Comparison of ENCODE assay signal across 15 cellular contexts in the genomic region with DNA sequence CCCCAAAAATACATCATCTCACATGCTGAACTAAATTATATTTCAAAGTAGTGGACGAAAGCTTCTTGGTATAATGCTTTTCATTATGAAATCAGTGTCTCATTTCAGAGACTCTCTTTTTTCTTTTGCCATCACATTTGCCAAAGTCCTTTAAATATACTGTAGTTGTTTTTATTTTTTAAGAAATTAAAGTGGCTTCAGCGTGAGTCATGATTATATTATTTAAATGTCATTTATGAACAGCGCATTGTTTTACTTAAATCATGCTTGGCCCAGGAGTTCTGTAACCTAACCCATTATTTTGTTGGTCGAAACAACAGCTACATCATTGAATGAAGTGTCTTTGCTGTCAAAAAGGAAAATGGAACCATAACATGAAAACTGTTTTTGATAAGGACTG.
DNase-seq lines count a peak whose midpoint lies in the region; ATAC-seq and TF ChIP-seq lines count a peak whose summit lies in the region.
"Had no signal": no experiment of that assay in that cellular context is flagged by ENCODE, and none has a peak within 500 bp of the region (broad histone marks: within the 10 kb centered on the region; RNA-seq: fewer than 3 reads in every experiment).

No MANE protein-coding gene starts in this region.

- no peaks in the 10 kb centered on the region for H3K9me3 Mint-ChIP-seq in activated CD4-positive, alpha-beta T cell treated with anti-CD3 and anti-CD28 coated beads for 36 hours (ENCODE audit: low read depth)
- no peaks in the 10 kb centered on the region for H3K9me3 Mint-ChIP-seq in nephron progenitor cell

- H2BK15ac ChIP-seq in mesenchymal stem cell (ENCODE audit: low read depth, poor library complexity, severe bottlenecking) = no peak overlapping the region

- H3K27me3 ChIP-seq in GM23248 (replicated peaks; ENCODE audit: insufficient read depth) (no peaks in the 10 kb centered on the region), mesenchymal stem cell (ENCODE audit: control insufficient read depth in 1 of 2, insufficient read depth in 1 of 2, low read length in 2 of 2) (no peaks in the 10 kb centered on the region)
- H3K27me3 ChIP-seq: BLaER1 treated with 17β-estradiol and CSF1 and Interleukin-3, amounts not matched to agents 10 nM and 100 nM had no signal

- H3K14ac ChIP-seq in mesenchymal stem cell (ENCODE audit: low read length in 2 of 2) = no peak overlapping the region

- H3K9me3 ChIP-seq in GM23248 (ENCODE audit: low read depth) = no peaks in the 10 kb centered on the region
- H3K9me3 ChIP-seq in mesenchymal stem cell (ENCODE audit: control insufficient read depth, low read length) = no peaks in the 10 kb centered on the region
- H3K9me3 ChIP-seq: BLaER1 treated with 17β-estradiol and CSF1 and Interleukin-3, amounts not matched to agents 10 nM and 100 nM; Caco-2 had no signal

- H3K4me2 ChIP-seq in GM23248 (ENCODE audit: unreplicated experiment) (peak overlapping the region; percentile 37), mesenchymal stem cell (ENCODE audit: low read length, poor library complexity, severe bottlenecking) (no peak overlapping the region)
- H3K4me2 ChIP-seq: BLaER1 treated with 17β-estradiol and CSF1 and Interleukin-3, amounts not matched to agents 10 nM and 100 nM had no signal

- no peak for ATAC-seq in activated CD4-positive, alpha-beta T cell treated with anti-CD3 and anti-CD28 coated beads for 36 hours
- ATAC-seq: HCT116, HepG2 had no signal

- CTCF ChIA-PET in activated CD4-positive, alpha-beta T cell treated with anti-CD3 and anti-CD28 coated beads for 36 hours (lab: Charles Lee) = interaction anchor here (0.7 to 1.1 kb wide), 3 partner anchors 19 to 125 kb away, joined by 3 read pairs; no protein-coding TSS in a partner anchor

- no peaks in the 10 kb centered on the region for H3K27me3 Mint-ChIP-seq in activated CD4-positive, alpha-beta T cell treated with anti-CD3 and anti-CD28 coated beads for 36 hours
- H3K27me3 Mint-ChIP-seq in nephron progenitor cell (ENCODE audit: low read depth, poor library complexity) = no peaks in the 10 kb centered on the region

- H3K4me3 Mint-ChIP-seq in activated CD4-positive, alpha-beta T cell treated with anti-CD3 and anti-CD28 coated beads for 36 hours = no peak overlapping the region
- no peak overlapping the region for H3K4me3 Mint-ChIP-seq in nephron progenitor cell
- H3K4me3 Mint-ChIP-seq: B cell; CD8-positive, alpha-beta memory T cell had no signal

- H3K9ac ChIP-seq in GM23248 (0 out of 2 replicates have a peak overlapping the region, but pooled peaks have one; percentile 4), mesenchymal stem cell (ENCODE audit: low read length) (peak overlapping the region; percentile 81)
- H3K9ac ChIP-seq: BLaER1 treated with 17β-estradiol and CSF1 and Interleukin-3, amounts not matched to agents 10 nM and 100 nM had no signal

- WGBS in GM23248 (ENCODE audit: low coverage in 1 of 2, low lambda C conversion rate in 2 of 2, missing lambda C conversion rate in 2 of 2), 2 experiments = 17 to 27% methylated on average over 4 of the region's 4 CpGs
- 85% methylated on average over 3 of the region's 4 CpGs for WGBS in mesenchymal stem cell

- H3K23ac ChIP-seq in mesenchymal stem cell (ENCODE audit: low read length in 2 of 2) = no peak overlapping the region

- H2BK5ac ChIP-seq in mesenchymal stem cell (ENCODE audit: low read depth, low read length, poor library complexity, severe bottlenecking) = no peak overlapping the region

- no peak overlapping the region for H2BK120ac ChIP-seq in mesenchymal stem cell (ENCODE audit: low read depth, low read length)

- H3K27ac ChIP-seq in GM23248 = peak overlapping the region; percentile 72
- H3K27ac ChIP-seq in mesenchymal stem cell (ENCODE audit: low read length, poor library complexity, severe bottlenecking) = no peak overlapping the region
- H3K27ac ChIP-seq: BLaER1 treated with 17β-estradiol and CSF1 and Interleukin-3, amounts not matched to agents 10 nM and 100 nM had no signal

- no peaks in the 10 kb centered on the region for H3K79me2 ChIP-seq in GM23248 (ENCODE audit: insufficient read depth)

- in situ Hi-C loops in GM23248 (cut with MboI) = no loop called here

- DNase-seq in GM23248 (peak; percentile 52), M059J (ENCODE audit: low read depth) (peak; percentile 21), fibroblast of mammary gland (ENCODE audit: low read depth) (peak; percentile 16), mesenchymal stem cell (no peak), occipital lobe (lab: John Stamatoyannopoulos, UW) (no peak), nephron progenitor cell (no peak)
- no peak for DNase-seq in activated CD4-positive, alpha-beta T cell treated with anti-CD3 and anti-CD28 coated beads for 36 hours
- DNase-seq: Caco-2; CD8-positive, alpha-beta memory T cell; GOT3; H7 had no signal

- H3K27ac Mint-ChIP-seq in activated CD4-positive, alpha-beta T cell treated with anti-CD3 and anti-CD28 coated beads for 36 hours = no peak overlapping the region
- no peak overlapping the region for H3K27ac Mint-ChIP-seq in nephron progenitor cell
- H3K27ac Mint-ChIP-seq: B cell; CD8-positive, alpha-beta memory T cell had no signal

- no peak overlapping the region for H2BK12ac ChIP-seq in mesenchymal stem cell (ENCODE audit: low read length in 2 of 2)

- H3K4me3 ChIP-seq in GM23248 (no peak overlapping the region), fibroblast of mammary gland (ENCODE audit: control insufficient read depth, low read depth, low read length) (no peak overlapping the region), mesenchymal stem cell (ENCODE audit: insufficient read depth in 1 of 2, low read depth in 1 of 2, low read length in 2 of 2) (no peak overlapping the region)
- H3K4me3 ChIP-seq: BLaER1 treated with 17β-estradiol and CSF1 and Interleukin-3, amounts not matched to agents 10 nM and 100 nM had no signal

- peaks cover 4% of the 10 kb centered on the region for H3K79me1 ChIP-seq in mesenchymal stem cell (replicated peaks; ENCODE audit: low read length, poor library complexity, severe bottlenecking)

- H3K4me1 ChIP-seq in GM23248 (ENCODE audit: insufficient read depth) = peaks cover 34% of the 10 kb centered on the region
- peaks cover 3% of the 10 kb centered on the region for H3K4me1 ChIP-seq in mesenchymal stem cell (ENCODE audit: control insufficient read depth, insufficient read depth, low read depth, low read length)
- H3K4me1 ChIP-seq: BLaER1 treated with 17β-estradiol and CSF1 and Interleukin-3, amounts not matched to agents 10 nM and 100 nM; Caco-2 had no signal

- H4K91ac ChIP-seq in mesenchymal stem cell (ENCODE audit: low read length) = no peak overlapping the region

- H3K4me1 Mint-ChIP-seq in activated CD4-positive, alpha-beta T cell treated with anti-CD3 and anti-CD28 coated beads for 36 hours = peaks cover 9% of the 10 kb centered on the region
- no peaks in the 10 kb centered on the region for H3K4me1 Mint-ChIP-seq in nephron progenitor cell
- H3K4me1 Mint-ChIP-seq: B cell; CD8-positive, alpha-beta memory T cell had no signal

- no peak for TF ChIP-seq CTCF in fibroblast of mammary gland (conservative IDR thresholded peaks at IDR 0.05; ENCODE audit: control insufficient read depth, insufficient read depth, low read depth, low read length)
- TF ChIP-seq CTCF in nephron progenitor cell (IDR thresholded peaks at IDR 0.05) = no peak

- no peak overlapping the region for H2AK5ac ChIP-seq in mesenchymal stem cell (ENCODE audit: low read length, severe bottlenecking)

- H3K4ac ChIP-seq in mesenchymal stem cell (ENCODE audit: low read depth in 1 of 2, low read length in 2 of 2) = no peak overlapping the region

- peaks cover 10% of the 10 kb centered on the region for H3K36me3 ChIP-seq in GM23248 (ENCODE audit: low read depth)
- peaks cover 4 to 57% of the 10 kb centered on the region in 2 experiments for H3K36me3 ChIP-seq in mesenchymal stem cell (ENCODE audit: control insufficient read depth in 1 of 2, insufficient read depth in 2 of 2, low read depth in 1 of 2, low read length in 2 of 2)
- H3K36me3 ChIP-seq: BLaER1 treated with 17β-estradiol and CSF1 and Interleukin-3, amounts not matched to agents 10 nM and 100 nM had no signal

- H4K20me1 ChIP-seq in GM23248 (ENCODE audit: insufficient read depth) = no peaks in the 10 kb centered on the region
- H4K20me1 ChIP-seq: BLaER1 treated with 17β-estradiol and CSF1 and Interleukin-3, amounts not matched to agents 10 nM and 100 nM had no signal

- H2AFZ ChIP-seq in GM23248 (0 out of 2 replicates have a peak overlapping the region, but pooled peaks have one; percentile 1), mesenchymal stem cell (ENCODE audit: low read depth, low read length) (no peak overlapping the region)

- H3K9me2 ChIP-seq in GM23248 (ENCODE audit: insufficient read depth) = no peaks in the 10 kb centered on the region

- H3K18ac ChIP-seq in mesenchymal stem cell (ENCODE audit: low read depth in 1 of 2, low read length in 2 of 2) = no peak overlapping the region

- intact Hi-C loops in activated CD4-positive, alpha-beta T cell treated with anti-CD3 and anti-CD28 coated beads for 36 hours (cut with DNase I, micrococcal nuclease) = no loop called here

- H4K8ac ChIP-seq in mesenchymal stem cell (ENCODE audit: low read length) = no peak overlapping the region

- peaks cover 5% of the 10 kb centered on the region for H3K36me3 Mint-ChIP-seq in activated CD4-positive, alpha-beta T cell treated with anti-CD3 and anti-CD28 coated beads for 36 hours (ENCODE audit: low read depth)
- no peaks in the 10 kb centered on the region for H3K36me3 Mint-ChIP-seq in nephron progenitor cell (ENCODE audit: low read depth)
- H3K36me3 Mint-ChIP-seq: CD8-positive, alpha-beta memory T cell had no signal

- H3F3A ChIP-seq in GM23248 (ENCODE audit: insufficient read depth) = peaks cover 25% of the 10 kb centered on the region

- POLR2A ChIA-PET in activated CD4-positive, alpha-beta T cell treated with anti-CD3 and anti-CD28 coated beads for 36 hours (lab: Charles Lee) = no interaction called here

Comparison
In these comparisons a context has a peak if more than half of its experiments do, and no peak if none do; other contexts are left out.
1. DNase-seq: peak in GM23248 (single experiment), M059J (single experiment) and fibroblast of mammary gland (single experiment); none in mesenchymal stem cell (single experiment), occipital lobe (single experiment), activated CD4-positive, alpha-beta T cell treated with anti-CD3 and anti-CD28 coated beads for 36 hours (single experiment) and nephron progenitor cell (single experiment).